In genomic region chr10:43994539-43994938, GRCh38 we compare ENCODE assay signal across 38 cellular contexts.
"Had no signal": no experiment of that assay in that cellular context is flagged by ENCODE, and none has a peak within 500 bp of the region (broad histone marks: within the 10 kb centered on the region; RNA-seq: fewer than 3 reads in every experiment).

No MANE protein-coding gene starts in this region.

- H3K36me3 ChIP-seq: ascending aorta, cardiac muscle cell had no signal

- H3K4me1 Mint-ChIP-seq: activated B cell treated with CpG ODN at 0.5 μM for 24 hours; activated naive CD4-positive, alpha-beta T cell treated with anti-CD3 and anti-CD28 coated beads, Interleukin-2, amount 50 U/mL, for 24 hours; activated naive CD8-positive, alpha-beta T cell treated with anti-CD3 and anti-CD28 coated beads, Interleukin-2, amount 50 U/mL, for 24 hours; activated T-helper 17 cell treated with anti-CD3 and anti-CD28 coated beads, Interleukin-2, amount 50 U/mL, for 72 hours; central memory CD8-positive, alpha-beta T cell had no signal

- H3K4me3 Mint-ChIP-seq: activated B cell treated with CpG ODN at 0.5 μM for 24 hours; activated CD4-positive, alpha-beta memory T cell treated with anti-CD3 and anti-CD28 coated beads for 36 hours; activated CD4-positive, alpha-beta T cell treated with anti-CD3 and anti-CD28 coated beads, Interleukin-2, amount 10 ng/mL, durations not matched to agents 24 days and 14 days; activated CD8-positive, alpha-beta T cell treated with anti-CD3 and anti-CD28 coated beads for 36 hours; activated naive CD4-positive, alpha-beta T cell treated with anti-CD3 and anti-CD28 coated beads, Interleukin-2, amount 10 ng/mL, durations not matched to agents 7 days and 5 days; activated naive CD4-positive, alpha-beta T cell treated with anti-CD3 and anti-CD28 coated beads, Interleukin-2, amount 50 U/mL, for 24 hours; activated naive CD8-positive, alpha-beta T cell; activated naive CD8-positive, alpha-beta T cell treated with anti-CD3 and anti-CD28 coated beads, Interleukin-2, amount 10 ng/mL, durations not matched to agents 7 days and 5 days; activated naive CD8-positive, alpha-beta T cell treated with anti-CD3 and anti-CD28 coated beads, Interleukin-2, amount 50 U/mL, for 24 hours; activated T-cell treated with anti-CD3 and anti-CD28 coated beads, Interleukin-2, amount 50 U/mL, for 4 hours; activated T-cell treated with anti-CD3 and anti-CD28 coated beads, Interleukin-2, amount 50 U/mL, for 72 hours; activated T-helper 1 cell treated with anti-CD3 and anti-CD28 coated beads, Interleukin-12 subunit alpha, Interleukin-12 subunit beta, Interleukin-2, Interleukin-4 antibody, amounts not matched to agents 30 ng/mL and 10 ng/mL and 1 ng/mL, durations not matched to agents 14 hours and 24 hours and 36 hours; activated T-helper 17 cell treated with anti-CD3 and anti-CD28 coated beads, Interleukin-2, amount 50 U/mL, for 72 hours; brain; central memory CD8-positive, alpha-beta T cell; T-helper 1 cell treated with Interleukin-12 subunit alpha and Interleukin-12 subunit beta and Interleukin-4 antibody, amounts not matched to agents 30 μg/mL and 1 μg/mL, for 36 hours; T-helper 2 cell treated with Interferon-gamma antibody and Interleukin-4, amounts not matched to agents 5 μg/mL and 100 μg/mL, for 36 hours had no signal

- H3K36me3 Mint-ChIP-seq: activated CD4-positive, alpha-beta memory T cell treated with anti-CD3 and anti-CD28 coated beads for 36 hours; activated naive CD4-positive, alpha-beta T cell treated with anti-CD3 and anti-CD28 coated beads, Interleukin-2, amount 10 ng/mL, durations not matched to agents 7 days and 5 days; activated naive CD4-positive, alpha-beta T cell treated with anti-CD3 and anti-CD28 coated beads, Interleukin-2, amount 50 U/mL, for 24 hours; activated naive CD8-positive, alpha-beta T cell; activated naive CD8-positive, alpha-beta T cell treated with anti-CD3 and anti-CD28 coated beads, Interleukin-2, amount 10 ng/mL, durations not matched to agents 7 days and 5 days; brain had no signal

- H3K27ac Mint-ChIP-seq: activated B cell treated with CpG ODN at 0.5 μM for 24 hours; activated CD4-positive, alpha-beta memory T cell treated with anti-CD3 and anti-CD28 coated beads for 36 hours; activated CD4-positive, alpha-beta T cell treated with anti-CD3 and anti-CD28 coated beads, Interleukin-2, amount 10 ng/mL, durations not matched to agents 24 days and 14 days; activated CD8-positive, alpha-beta T cell treated with anti-CD3 and anti-CD28 coated beads for 36 hours; activated naive CD4-positive, alpha-beta T cell treated with anti-CD3 and anti-CD28 coated beads, Interleukin-2, amount 10 ng/mL, durations not matched to agents 7 days and 5 days; activated naive CD4-positive, alpha-beta T cell treated with anti-CD3 and anti-CD28 coated beads, Interleukin-2, amount 50 U/mL, for 24 hours; activated naive CD8-positive, alpha-beta T cell; activated naive CD8-positive, alpha-beta T cell treated with anti-CD3 and anti-CD28 coated beads, Interleukin-2, amount 10 ng/mL, durations not matched to agents 7 days and 5 days; activated naive CD8-positive, alpha-beta T cell treated with anti-CD3 and anti-CD28 coated beads, Interleukin-2, amount 50 U/mL, for 24 hours; activated T-cell treated with anti-CD3 and anti-CD28 coated beads, Interleukin-2, amount 50 U/mL, for 72 hours; activated T-helper 1 cell treated with anti-CD3 and anti-CD28 coated beads, Interleukin-12 subunit alpha, Interleukin-12 subunit beta, Interleukin-2, Interleukin-4 antibody, amounts not matched to agents 30 ng/mL and 10 ng/mL and 1 ng/mL, durations not matched to agents 14 hours and 24 hours and 36 hours; activated T-helper 17 cell treated with anti-CD3 and anti-CD28 coated beads, Interleukin-2, amount 50 U/mL, for 72 hours; brain; T-helper 1 cell treated with Interleukin-12 subunit alpha and Interleukin-12 subunit beta and Interleukin-4 antibody, amounts not matched to agents 30 μg/mL and 1 μg/mL, for 36 hours; T-helper 2 cell treated with Interferon-gamma antibody and Interleukin-4, amounts not matched to agents 5 μg/mL and 100 μg/mL, for 36 hours had no signal

- H3K27ac ChIP-seq: ascending aorta, cardiac muscle cell, VCaP had no signal

- H3K9me3 Mint-ChIP-seq: activated CD4-positive, alpha-beta memory T cell treated with anti-CD3 and anti-CD28 coated beads for 36 hours; activated CD8-positive, alpha-beta T cell treated with anti-CD3 and anti-CD28 coated beads for 36 hours; activated naive CD4-positive, alpha-beta T cell treated with anti-CD3 and anti-CD28 coated beads, Interleukin-2, amount 50 U/mL, for 24 hours; activated naive CD8-positive, alpha-beta T cell treated with anti-CD3 and anti-CD28 coated beads, Interleukin-2, amount 50 U/mL, for 24 hours; activated T-cell treated with anti-CD3 and anti-CD28 coated beads, Interleukin-2, amount 50 U/mL, for 4 hours; central memory CD8-positive, alpha-beta T cell; T-helper 2 cell treated with Interferon-gamma antibody and Interleukin-4, amounts not matched to agents 5 μg/mL and 100 μg/mL, for 36 hours had no signal

- H3K9me3 ChIP-seq: ascending aorta had no signal

- H3K27me3 ChIP-seq: ascending aorta, cardiac muscle cell had no signal

- FAIRE-seq: bronchial epithelial cell, TTC549 had no signal

- H3K4me3 ChIP-seq: ascending aorta, cardiac muscle cell had no signal

- ATAC-seq: activated CD8-positive, alpha-beta T cell treated with anti-CD3 and anti-CD28 coated beads for 36 hours; activated naive CD8-positive, alpha-beta T cell treated with anti-CD3 and anti-CD28 coated beads, Interleukin-2, amount 50 U/mL, for 24 hours; activated T-cell treated with anti-CD3 and anti-CD28 coated beads, Interleukin-2, amount 50 U/mL, for 4 hours; activated T-cell treated with anti-CD3 and anti-CD28 coated beads, Interleukin-2, amount 50 U/mL, for 72 hours; activated T-helper 17 cell treated with anti-CD3 and anti-CD28 coated beads, Interleukin-2, amount 50 U/mL, for 72 hours had no signal

- DNase-seq: activated B cell treated with CpG ODN at 0.5 μM for 24 hours; activated CD4-positive, alpha-beta memory T cell treated with anti-CD3 and anti-CD28 coated beads for 36 hours; activated CD4-positive, alpha-beta T cell treated with anti-CD3 and anti-CD28 coated beads for 4 hours; activated CD4-positive, alpha-beta T cell treated with anti-CD3 and anti-CD28 coated beads, Interleukin-2, amount 10 ng/mL, durations not matched to agents 24 days and 14 days; activated CD4-positive, alpha-beta T cell treated with anti-CD3 and anti-CD28 coated beads, Interleukin-2, amount 50 U/mL, for 1 hour; activated CD4-positive, alpha-beta T cell treated with anti-CD3 and anti-CD28 coated beads, Interleukin-2, amount 50 U/mL, for 4 hours; activated CD4-positive, CD25-positive, alpha-beta regulatory T cell treated with anti-CD3 and anti-CD28 coated beads, Interleukin-2, amount 50 U/mL, for 72 hours; activated CD8-positive, alpha-beta memory T cell treated with anti-CD3 and anti-CD28 coated beads, Interleukin-2, amount 50 U/mL, for 4 hours; activated CD8-positive, alpha-beta T cell treated with anti-CD3 and anti-CD28 coated beads for 36 hours; activated effector memory CD4-positive, alpha-beta T cell treated with anti-CD3 and anti-CD28 coated beads, Interleukin-2, amount 50 U/mL, for 16 hours; activated gamma-delta T cell treated with Interleukin-2 at 50 U/mL for 16 hours; activated naive CD4-positive, alpha-beta T cell treated with anti-CD3 and anti-CD28 coated beads, Interleukin-2, amount 10 ng/mL, durations not matched to agents 7 days and 5 days; activated naive CD4-positive, alpha-beta T cell treated with Interleukin-2 at 50 U/mL for 16 hours; activated naive CD8-positive, alpha-beta T cell treated with anti-CD3 and anti-CD28 coated beads, Interleukin-2, amount 10 ng/mL, durations not matched to agents 7 days and 5 days; activated naive CD8-positive, alpha-beta T cell treated with anti-CD3 and anti-CD28 coated beads, Interleukin-2, amount 50 U/mL, for 24 hours; activated T-cell treated with anti-CD3 and anti-CD28 coated beads for 4 hours; activated T-cell treated with anti-CD3 and anti-CD28 coated beads, Interleukin-2, amount 50 U/mL, for 1 hour; activated T-cell treated with anti-CD3 and anti-CD28 coated beads, Interleukin-2, amount 50 U/mL, for 4 hours; activated T-cell treated with anti-CD3 and anti-CD28 coated beads, Interleukin-2, amount 50 U/mL, for 72 hours; amygdala; anterior cingulate cortex; caudate nucleus; cerebellar nuclear complex; T-helper 2 cell; T-helper 9 cell had no signal
